ENCODE assay signal across 25 cellular contexts in the genomic region with DNA sequence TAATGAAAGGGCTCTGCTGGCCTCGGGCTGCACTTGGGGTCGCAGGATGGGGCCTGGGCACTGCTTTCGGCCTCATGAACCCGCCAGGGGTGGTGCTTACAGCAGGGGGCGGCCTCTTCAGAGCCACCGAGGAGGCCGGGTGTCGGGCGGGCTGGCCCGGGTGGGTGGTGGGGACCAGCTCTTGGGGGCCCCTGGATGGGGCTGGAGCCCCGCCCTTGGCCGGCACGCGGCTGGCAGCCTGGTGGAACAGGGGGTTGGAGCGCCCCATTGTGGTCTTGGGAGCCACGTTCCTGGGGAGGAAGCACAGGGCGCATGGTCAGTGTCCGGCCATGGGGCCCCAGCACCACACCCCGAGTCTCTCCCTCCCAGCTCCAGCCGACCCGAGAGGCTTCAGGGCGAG. TPM values are rescaled to one million over a fixed set of nuclear protein-coding genes. Genes with fewer than 3 reads are reported as not detected.
"Had no signal": no experiment of that assay in that cellular context is flagged by ENCODE, and none has a peak within 500 bp of the region (broad histone marks: within the 10 kb centered on the region; RNA-seq: fewer than 3 reads in every experiment).

No MANE protein-coding gene starts in this region.

- H3K4me1 ChIP-seq: foreskin keratinocyte, prostate gland had no signal

- H3K36me3 ChIP-seq: colonic mucosa, prostate gland, right atrium auricular region had no signal

- H3K27ac ChIP-seq: ascending aorta, colonic mucosa, foreskin keratinocyte, hepatocyte, prostate gland, right atrium auricular region, stomach had no signal

- H3K27me3 ChIP-seq: ascending aorta, colonic mucosa, foreskin keratinocyte, hepatocyte, right atrium auricular region, stomach had no signal

- H3K4me3 ChIP-seq: ascending aorta, colonic mucosa, hepatocyte, mucosa of descending colon, prostate gland, right atrium auricular region, stomach had no signal

- H3K79me2 ChIP-seq: hepatocyte had no signal

- DNase-seq: activated CD4-positive, CD25-positive, alpha-beta regulatory T cell treated with anti-CD3 and anti-CD28 coated beads, Interleukin-2, amount 50 U/mL, for 72 hours; activated CD8-positive, alpha-beta memory T cell treated with anti-CD3 and anti-CD28 coated beads for 24 hours; activated CD8-positive, alpha-beta memory T cell treated with anti-CD3 and anti-CD28 coated beads, Interleukin-2, amount 50 U/mL, for 48 hours; activated gamma-delta T cell; activated T-cell treated with anti-CD3 and anti-CD28 coated beads, Interleukin-2, amount 50 U/mL, for 48 hours; colonic mucosa; foreskin keratinocyte; left cardiac atrium; mesenchymal stem cell; mucosa of descending colon; naive B cell; stomach; trophoblast cell had no signal

- ATAC-seq: foreskin keratinocyte, left cardiac atrium, mucosa of descending colon had no signal

- H3K4me2 ChIP-seq: hepatocyte had no signal

- H2AFZ ChIP-seq: hepatocyte had no signal

- H3K9me3 ChIP-seq: ascending aorta, colonic mucosa, mucosa of descending colon, prostate gland, right atrium auricular region, stomach had no signal

RNA-seq across cellular contexts. Expression of a gene that starts 30.2 kb away (rescaled TPM):
- total RNA-seq: epithelial cell of proximal tubule, fibroblast of lung, foreskin keratinocyte, hepatocyte, neural crest cell, osteocyte, skeletal muscle tissue, temporal lobe had no signal
- polyA plus RNA-seq: fibroblast of lung, foreskin keratinocyte, hepatocyte had no signal

RNA-seq across cellular contexts. Expression of a gene that starts 37.8 kb away (rescaled TPM):
- total RNA-seq: ascending aorta, colonic mucosa, epithelial cell of proximal tubule, fibroblast of lung, foreskin keratinocyte, hepatocyte, left cardiac atrium, lower leg skin, mucosa of descending colon, neural crest cell, osteocyte, right atrium auricular region, skeletal muscle tissue, stomach, temporal lobe had no signal
- polyA plus RNA-seq: adipose tissue, fibroblast of lung, foreskin keratinocyte, hepatocyte, stomach had no signal
